ENCODE assay signal across 1 cellular context in the genomic region with DNA sequence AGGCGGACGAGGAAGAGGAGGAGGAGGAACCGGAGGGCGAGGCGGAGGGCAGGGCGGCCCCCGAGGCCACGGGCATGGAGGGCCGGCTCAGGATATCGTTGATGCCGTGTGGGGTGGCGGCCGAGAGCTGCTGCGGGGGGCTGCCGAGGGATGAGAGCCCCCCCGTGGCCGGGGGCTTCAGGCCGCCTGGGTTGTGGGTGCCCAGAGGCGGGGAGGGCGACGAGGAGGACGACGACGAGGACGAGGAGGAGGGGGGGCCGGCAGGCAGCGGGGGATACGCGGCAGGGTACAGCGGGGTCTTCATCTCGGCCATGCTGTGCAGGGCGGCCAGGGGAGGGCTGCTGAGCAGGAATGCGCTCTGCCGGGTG.
TF ChIP-seq lines count a peak whose summit lies in the region.

No MANE protein-coding gene starts in this region.

TF ChIP-seq in WTC11, 78 proteins besides CTCF, POLR2A, EP300 and RAD21 (continued from another document):
- TF ChIP-seq, protein P1, sequence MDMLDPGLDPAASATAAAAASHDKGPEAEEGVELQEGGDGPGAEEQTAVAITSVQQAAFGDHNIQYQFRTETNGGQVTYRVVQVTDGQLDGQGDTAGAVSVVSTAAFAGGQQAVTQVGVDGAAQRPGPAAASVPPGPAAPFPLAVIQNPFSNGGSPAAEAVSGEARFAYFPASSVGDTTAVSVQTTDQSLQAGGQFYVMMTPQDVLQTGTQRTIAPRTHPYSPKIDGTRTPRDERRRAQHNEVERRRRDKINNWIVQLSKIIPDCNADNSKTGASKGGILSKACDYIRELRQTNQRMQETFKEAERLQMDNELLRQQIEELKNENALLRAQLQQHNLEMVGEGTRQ (CRISPR knock-in tag; IDR thresholded peaks at IDR 0.05): no peak
- TF ChIP-seq, protein P2, sequence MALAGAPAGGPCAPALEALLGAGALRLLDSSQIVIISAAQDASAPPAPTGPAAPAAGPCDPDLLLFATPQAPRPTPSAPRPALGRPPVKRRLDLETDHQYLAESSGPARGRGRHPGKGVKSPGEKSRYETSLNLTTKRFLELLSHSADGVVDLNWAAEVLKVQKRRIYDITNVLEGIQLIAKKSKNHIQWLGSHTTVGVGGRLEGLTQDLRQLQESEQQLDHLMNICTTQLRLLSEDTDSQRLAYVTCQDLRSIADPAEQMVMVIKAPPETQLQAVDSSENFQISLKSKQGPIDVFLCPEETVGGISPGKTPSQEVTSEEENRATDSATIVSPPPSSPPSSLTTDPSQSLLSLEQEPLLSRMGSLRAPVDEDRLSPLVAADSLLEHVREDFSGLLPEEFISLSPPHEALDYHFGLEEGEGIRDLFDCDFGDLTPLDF (CRISPR knock-in tag; IDR thresholded peaks at IDR 0.05): no peak
- TF ChIP-seq RORB (CRISPR knock-in tag; IDR thresholded peaks at IDR 0.05) (no peak), GTF2I (CRISPR knock-in tag; conservative IDR thresholded peaks at IDR 0.05) (no peak)
- TF ChIP-seq, protein P3, sequence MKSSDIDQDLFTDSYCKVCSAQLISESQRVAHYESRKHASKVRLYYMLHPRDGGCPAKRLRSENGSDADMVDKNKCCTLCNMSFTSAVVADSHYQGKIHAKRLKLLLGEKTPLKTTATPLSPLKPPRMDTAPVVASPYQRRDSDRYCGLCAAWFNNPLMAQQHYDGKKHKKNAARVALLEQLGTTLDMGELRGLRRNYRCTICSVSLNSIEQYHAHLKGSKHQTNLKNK (CRISPR knock-in tag; IDR thresholded peaks at IDR 0.05): no peak
- TF ChIP-seq, protein P4, sequence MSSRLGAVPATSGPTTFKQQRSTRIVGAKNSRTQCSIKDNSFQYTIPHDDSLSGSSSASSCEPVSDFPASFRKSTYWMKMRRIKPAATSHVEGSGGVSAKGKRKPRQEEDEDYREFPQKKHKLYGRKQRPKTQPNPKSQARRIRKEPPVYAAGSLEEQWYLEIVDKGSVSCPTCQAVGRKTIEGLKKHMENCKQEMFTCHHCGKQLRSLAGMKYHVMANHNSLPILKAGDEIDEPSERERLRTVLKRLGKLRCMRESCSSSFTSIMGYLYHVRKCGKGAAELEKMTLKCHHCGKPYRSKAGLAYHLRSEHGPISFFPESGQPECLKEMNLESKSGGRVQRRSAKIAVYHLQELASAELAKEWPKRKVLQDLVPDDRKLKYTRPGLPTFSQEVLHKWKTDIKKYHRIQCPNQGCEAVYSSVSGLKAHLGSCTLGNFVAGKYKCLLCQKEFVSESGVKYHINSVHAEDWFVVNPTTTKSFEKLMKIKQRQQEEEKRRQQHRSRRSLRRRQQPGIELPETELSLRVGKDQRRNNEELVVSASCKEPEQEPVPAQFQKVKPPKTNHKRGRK (CRISPR knock-in tag; IDR thresholded peaks at IDR 0.05; ENCODE audit: borderline replicate concordance): no peak
TF ChIP-seq in WTC11: peak in this region for 0.
